1 cellular context compared by ENCODE assay signal in the genomic region with DNA sequence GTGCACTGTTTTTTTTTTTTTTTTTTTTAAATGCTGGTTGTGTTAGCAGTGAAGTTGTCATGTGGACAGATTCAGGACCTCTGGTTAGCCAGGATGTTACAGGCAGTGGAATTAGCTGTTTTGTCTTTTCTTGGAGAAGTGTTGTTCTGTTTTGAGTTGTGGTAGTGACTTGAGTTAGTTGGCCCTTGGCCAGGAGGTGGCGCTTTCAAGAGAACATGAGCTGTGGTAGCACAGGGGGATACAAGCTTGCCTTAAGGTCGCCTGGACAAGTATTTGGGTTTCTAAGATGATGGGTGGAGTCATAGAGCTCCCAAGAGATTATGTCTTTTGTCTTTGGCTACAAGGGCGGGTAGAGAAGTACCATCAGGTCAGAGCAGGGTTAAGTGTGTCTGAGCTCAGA.
TF ChIP-seq lines count a peak whose summit lies in the region.

No MANE protein-coding gene starts in this region.

TF ChIP-seq in H1, 55 proteins besides CTCF, POLR2A, EP300 and RAD21 (continued from another document):
- no peak for TF ChIP-seq MAFK (IDR thresholded peaks at IDR 0.05; ENCODE audit: low read depth, low read length)
- TF ChIP-seq SP2 (IDR thresholded peaks at IDR 0.05; ENCODE audit: low read length): no peak
- no peak for TF ChIP-seq TCF12 (IDR thresholded peaks at IDR 0.05; ENCODE audit: low read depth, low read length)
- no peak for TF ChIP-seq CBX5 (IDR thresholded peaks at IDR 0.05; ENCODE audit: low read depth, low read length)
- no peak for TF ChIP-seq JUN (IDR thresholded peaks at IDR 0.05; ENCODE audit: low read depth, low read length)
- no peak for TF ChIP-seq POLR2AphosphoS5 (IDR thresholded peaks at IDR 0.05; ENCODE audit: low read depth, low read length)
